Comparison of ENCODE assay signal across 15 cellular contexts in genomic region chr1:14259191-14259757, GRCh38.
DNase-seq lines count a peak whose midpoint lies in the region; ATAC-seq, FAIRE-seq and TF ChIP-seq lines count a peak whose summit lies in the region.
"Had no signal": no experiment of that assay in that cellular context is flagged by ENCODE, and none has a peak within 500 bp of the region (broad histone marks: within the 10 kb centered on the region; RNA-seq: fewer than 3 reads in every experiment).

No MANE protein-coding gene starts in this region.

- no peak overlapping the region for H3K4me2 ChIP-seq in HepG2 (ENCODE audit: low read depth, low read length)

- H3K27me3 Mint-ChIP-seq in activated T-helper 2 cell treated with anti-CD3 and anti-CD28 coated beads, Interferon-gamma antibody, Interleukin-2, Interleukin-4, amounts not matched to agents 10 μg/mL and 5 μg/mL and 100 μg/mL, durations not matched to agents 14 hours and 24 hours and 36 hours (ENCODE audit: low read depth): no peaks in the 10 kb centered on the region

- peaks cover 0 to 3% (median 0%) of the 10 kb centered on the region in 4 donors for H3K27me3 ChIP-seq in liver (ENCODE audit: control insufficient read depth in 4 of 4, insufficient read depth in 4 of 4, low read length in 3 of 4)
- H3K27me3 ChIP-seq in HepG2 (ENCODE audit: control insufficient read depth in 1 of 2, insufficient read depth in 2 of 2, low read length in 2 of 2): peaks cover 0 to 26% of the 10 kb centered on the region in 2 experiments; a peak in 2 of 5 replicates
- no peaks in the 10 kb centered on the region for H3K27me3 ChIP-seq in prostate gland (replicated peaks; ENCODE audit: insufficient read depth)
- H3K27me3 ChIP-seq: SJSA1 had no signal

- H2AFZ ChIP-seq in HepG2 (ENCODE audit: low read length): no peak overlapping the region

- WGBS in liver: 84% methylated on average over 13 of the region's 13 CpGs
- WGBS in HepG2 (ENCODE audit: low lambda C conversion rate): 36% methylated on average over 3 of the region's 13 CpGs
- WGBS in prostate gland: 54% methylated on average over 13 of the region's 13 CpGs

- H3K4me1 ChIP-seq in liver (ENCODE audit: control insufficient read depth in 4 of 4, insufficient read depth in 4 of 4, low read length in 3 of 4): no peaks in the 10 kb centered on the region
- H3K4me1 ChIP-seq in HepG2 (ENCODE audit: insufficient read depth, low read length): no peaks in the 10 kb centered on the region
- H3K4me1 ChIP-seq in prostate gland (replicated peaks): no peaks in the 10 kb centered on the region
- H3K4me1 ChIP-seq: SJSA1 had no signal

- no peaks in the 10 kb centered on the region for H3K9me3 Mint-ChIP-seq in activated T-helper 2 cell treated with anti-CD3 and anti-CD28 coated beads, Interferon-gamma antibody, Interleukin-2, Interleukin-4, amounts not matched to agents 10 μg/mL and 5 μg/mL and 100 μg/mL, durations not matched to agents 14 hours and 24 hours and 36 hours
- H3K9me3 Mint-ChIP-seq: natural killer cell; stimulated activated naive CD8-positive, alpha-beta T cell treated with anti-CD3 and anti-CD28 coated beads, Interleukin-15, amount 100 ng/mL, for 72 hours had no signal

- CTCF ChIA-PET in HepG2 (lab: Yijun Ruan, JAX; ENCODE audit: low intra/inter-chr PET ratio, low total read pairs): no interaction called here

- H3K36me3 ChIP-seq in liver (ENCODE audit: control insufficient read depth in 4 of 4, insufficient read depth in 3 of 4, low read depth in 1 of 4, low read length in 3 of 4) (no peaks in the 10 kb centered on the region), HepG2 (replicated peaks in 1 of 2; ENCODE audit: control insufficient read depth in 1 of 2, insufficient read depth in 2 of 2, low read length in 2 of 2) (no peaks in the 10 kb centered on the region), prostate gland (no peaks in the 10 kb centered on the region)
- H3K36me3 ChIP-seq: SJSA1 had no signal

- H3K4me3 Mint-ChIP-seq in activated T-helper 2 cell treated with anti-CD3 and anti-CD28 coated beads, Interferon-gamma antibody, Interleukin-2, Interleukin-4, amounts not matched to agents 10 μg/mL and 5 μg/mL and 100 μg/mL, durations not matched to agents 14 hours and 24 hours and 36 hours (ENCODE audit: low read depth): no peak overlapping the region
- H3K4me3 Mint-ChIP-seq: natural killer cell; stimulated activated naive CD8-positive, alpha-beta T cell treated with anti-CD3 and anti-CD28 coated beads, Interleukin-15, amount 100 ng/mL, for 72 hours had no signal

- intact Hi-C loops in HepG2 (cut with micrococcal nuclease; ENCODE audit: unreplicated experiment): no loop called here
- intact Hi-C loops in prostate gland (cut with DNase I): no loop called here
- intact Hi-C loops in activated T-helper 2 cell treated with anti-CD3 and anti-CD28 coated beads, Interferon-gamma antibody, Interleukin-2, Interleukin-4, amounts not matched to agents 10 μg/mL and 5 μg/mL and 100 μg/mL, durations not matched to agents 14 hours and 24 hours and 36 hours (cut with micrococcal nuclease): no loop called here

- no peak overlapping the region for H3K27ac Mint-ChIP-seq in activated T-helper 2 cell treated with anti-CD3 and anti-CD28 coated beads, Interferon-gamma antibody, Interleukin-2, Interleukin-4, amounts not matched to agents 10 μg/mL and 5 μg/mL and 100 μg/mL, durations not matched to agents 14 hours and 24 hours and 36 hours
- H3K27ac Mint-ChIP-seq: natural killer cell; stimulated activated naive CD8-positive, alpha-beta T cell treated with anti-CD3 and anti-CD28 coated beads, Interleukin-15, amount 100 ng/mL, for 72 hours had no signal

- H3K36me3 Mint-ChIP-seq in activated T-helper 2 cell treated with anti-CD3 and anti-CD28 coated beads, Interferon-gamma antibody, Interleukin-2, Interleukin-4, amounts not matched to agents 10 μg/mL and 5 μg/mL and 100 μg/mL, durations not matched to agents 14 hours and 24 hours and 36 hours (ENCODE audit: low read depth): no peaks in the 10 kb centered on the region
- H3K36me3 Mint-ChIP-seq: natural killer cell had no signal

- in situ Hi-C loops in HepG2 (cut with HindIII; ENCODE audit: extremely low pct_ligation_motif_present, low pct_unique_long_range_greater_than_20kb): no loop called here

- H3K4me1 Mint-ChIP-seq in activated T-helper 2 cell treated with anti-CD3 and anti-CD28 coated beads, Interferon-gamma antibody, Interleukin-2, Interleukin-4, amounts not matched to agents 10 μg/mL and 5 μg/mL and 100 μg/mL, durations not matched to agents 14 hours and 24 hours and 36 hours (ENCODE audit: low read depth): no peaks in the 10 kb centered on the region
- H3K4me1 Mint-ChIP-seq: natural killer cell; stimulated activated naive CD8-positive, alpha-beta T cell treated with anti-CD3 and anti-CD28 coated beads, Interleukin-15, amount 100 ng/mL, for 72 hours had no signal

- no peak for ATAC-seq in HepG2
- no peak for ATAC-seq in HG02798 (IDR thresholded peaks at IDR 0.05; ENCODE audit: poor library complexity, unreplicated experiment)
- no peak for ATAC-seq in GM19023 (IDR thresholded peaks at IDR 0.05; ENCODE audit: unreplicated experiment)
- ATAC-seq: natural killer cell; stimulated activated naive CD8-positive, alpha-beta T cell treated with anti-CD3 and anti-CD28 coated beads, Interleukin-15, amount 100 ng/mL, for 72 hours had no signal

- H3K9ac ChIP-seq in liver (ENCODE audit: low read depth in 1 of 2, low read length in 2 of 2) (no peak overlapping the region), HepG2 (ENCODE audit: insufficient read depth, low read depth, low read length) (no peak overlapping the region)

- POLR2A ChIA-PET in HepG2 (lab: Yijun Ruan, JAX): no interaction called here

- TF ChIP-seq RAD21 in liver (IDR thresholded peaks at IDR 0.05) (no peak), HepG2 (CRISPR knock-in tag; IDR thresholded peaks at IDR 0.05) (no peak)

- no peaks in the 10 kb centered on the region for H4K20me1 ChIP-seq in HepG2 (ENCODE audit: insufficient read depth, low read length)

- DNase-seq in HepG2 (ENCODE audit: low spot score) (no peak), hypothalamus (lab: John Stamatoyannopoulos, UW) (peak; percentile 37 to 97 (median 87)), prostate gland (ENCODE audit: low spot score) (peak; percentile 4), AML-193 (lab: John Stamatoyannopoulos, UW) (no peak)
- no peak for DNase-seq in activated T-helper 2 cell treated with anti-CD3 and anti-CD28 coated beads, Interferon-gamma antibody, Interleukin-2, Interleukin-4, amounts not matched to agents 10 μg/mL and 5 μg/mL and 100 μg/mL, durations not matched to agents 14 hours and 24 hours and 36 hours (ENCODE audit: low spot score)
- DNase-seq: 8988T; activated CD8-positive, alpha-beta memory T cell treated with anti-CD3 and anti-CD28 coated beads, Interleukin-2, amount 50 U/mL, for 48 hours; natural killer cell; NCI-H1694 treated with DMSO at 0.1 percent for 48 hours; stimulated activated naive CD8-positive, alpha-beta T cell treated with anti-CD3 and anti-CD28 coated beads, Interleukin-15, amount 100 ng/mL, for 72 hours had no signal

- H3K4me3 ChIP-seq in liver (ENCODE audit: low read depth in 1 of 3, low read length in 3 of 3) (no peak overlapping the region), HepG2 (replicated peaks in 1 of 3; ENCODE audit: insufficient read depth in 1 of 3, low read depth in 2 of 3, low read length in 3 of 3) (no peak overlapping the region), prostate gland (no peak overlapping the region)
- H3K4me3 ChIP-seq: SJSA1 had no signal

- BruUV-seq in HepG2 (replicated peaks; lab: Mats Ljungman, UMichigan): no TSS peak

- no peak for TF ChIP-seq EP300 in HepG2 (IDR thresholded peaks at IDR 0.05; ENCODE audit: low read depth in 2 of 2, low read length in 2 of 2)
- TF ChIP-seq EP300 in HepG2 (CRISPR knock-in tag; IDR thresholded peaks at IDR 0.05; ENCODE audit: borderline replicate concordance): no peak

- FAIRE-seq in HepG2 (lab: Jason Lieb, UNC): no peak
- FAIRE-seq: H1 had no signal

- TF ChIP-seq CTCF in liver (IDR thresholded peaks at IDR 0.05; ENCODE audit: low read depth, low read length, missing input control) (no peak), HepG2 (CRISPR knock-in tag; IDR thresholded peaks at IDR 0.05) (no peak), prostate gland (IDR thresholded peaks at IDR 0.05) (no peak)

- peaks cover 0 to 2% (median 0%) of the 10 kb centered on the region in 4 donors for H3K9me3 ChIP-seq in liver (ENCODE audit: control insufficient read depth in 4 of 4, low read length in 3 of 4)
- no peaks in the 10 kb centered on the region for H3K9me3 ChIP-seq in HepG2 (ENCODE audit: low read length)
- no peaks in the 10 kb centered on the region for H3K9me3 ChIP-seq in prostate gland
- H3K9me3 ChIP-seq: SJSA1 had no signal

- H3K79me2 ChIP-seq in HepG2 (ENCODE audit: insufficient read depth, low read length): no peaks in the 10 kb centered on the region

- TF ChIP-seq POLR2A in HepG2 (IDR thresholded peaks at IDR 0.05; ENCODE audit: insufficient read depth in 1 of 2, low read depth in 2 of 2, low read length in 2 of 2): no peak
- TF ChIP-seq POLR2A in prostate gland (IDR thresholded peaks at IDR 0.05): no peak

- H3K27ac ChIP-seq in liver (ENCODE audit: low read depth in 1 of 2, low read length in 2 of 2) (no peak overlapping the region), HepG2 (ENCODE audit: extremely low read length, insufficient read depth, low read length) (no peak overlapping the region), prostate gland (no peak overlapping the region)
- H3K27ac ChIP-seq: SJSA1 had no signal

TF ChIP-seq in liver, 16 proteins besides CTCF, POLR2A, EP300 and RAD21:
- TF ChIP-seq FOXA1 (IDR thresholded peaks at IDR 0.05): no peak
- TF ChIP-seq SP1 (IDR thresholded peaks at IDR 0.05): peak; percentile 21

TF ChIP-seq in HepG2, 621 proteins besides CTCF, POLR2A, EP300 and RAD21 (continues in another document):
- TF ChIP-seq TOPORS (CRISPR knock-in tag; IDR thresholded peaks at IDR 0.05) (no peak), ZNF160 (CRISPR knock-in tag; IDR thresholded peaks at IDR 0.05) (no peak), PITX1 (CRISPR knock-in tag; IDR thresholded peaks at IDR 0.05) (no peak), ZBTB46 (CRISPR knock-in tag; IDR thresholded peaks at IDR 0.05; ENCODE audit: borderline replicate concordance) (no peak), ZNF773 (CRISPR knock-in tag; IDR thresholded peaks at IDR 0.05; ENCODE audit: borderline replicate concordance) (no peak), MIXL1 (CRISPR knock-in tag; IDR thresholded peaks at IDR 0.05) (no peak)

Comparison
In these comparisons a context has a peak if more than half of its experiments do, and no peak if none do; other contexts are left out.
1. DNase-seq: peak in hypothalamus (51 of 51) and prostate gland (single experiment); none in HepG2 (single experiment), AML-193 (0 of 2) and activated T-helper 2 cell treated with anti-CD3 and anti-CD28 coated beads, Interferon-gamma antibody, Interleukin-2, Interleukin-4, amounts not matched to agents 10 μg/mL and 5 μg/mL and 100 μg/mL, durations not matched to agents 14 hours and 24 hours and 36 hours (single experiment).